In the genomic region with DNA sequence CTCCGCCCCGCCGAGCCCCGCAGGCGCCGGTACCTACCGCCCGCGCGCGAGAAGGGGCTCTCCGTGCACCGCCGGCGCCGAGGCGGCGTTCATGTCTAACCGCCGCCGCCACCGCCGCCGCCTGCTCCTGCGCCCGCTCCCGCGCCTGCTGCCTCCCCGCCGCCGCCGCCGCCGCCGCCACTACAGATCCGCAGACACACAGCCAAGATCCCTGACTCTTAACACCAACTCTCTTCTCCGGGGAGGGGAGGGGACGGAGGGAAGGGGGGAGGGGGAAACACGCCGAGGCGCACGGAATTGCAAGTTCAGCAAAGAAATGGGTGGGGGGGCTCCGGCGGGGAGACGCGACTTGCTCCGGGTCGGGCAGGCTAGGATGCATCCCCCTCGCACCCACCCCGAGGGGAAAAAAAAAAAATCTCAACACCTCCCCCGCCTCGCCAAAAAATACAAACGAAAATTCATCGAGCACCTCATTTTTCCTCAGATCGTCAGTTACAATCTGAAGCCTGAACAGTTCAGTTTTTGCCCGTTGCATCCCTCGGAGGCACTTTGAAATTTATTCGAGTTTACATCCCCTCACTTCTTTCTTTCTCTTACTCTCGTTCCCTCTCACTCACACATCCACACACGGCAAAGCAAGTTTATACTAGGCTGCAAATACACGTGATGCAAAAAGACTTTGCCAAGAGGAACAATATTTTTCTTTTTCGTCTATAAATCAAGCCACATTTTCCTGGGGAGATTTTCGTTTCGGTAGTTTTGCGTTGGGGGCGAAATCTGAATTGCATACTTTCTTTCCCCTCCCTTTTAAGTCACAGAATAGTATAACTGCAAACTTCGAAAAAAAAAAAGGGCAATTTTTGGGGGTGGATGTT, we compare ENCODE assay signal across 8 cellular contexts. TPM values are rescaled to one million over a fixed set of nuclear protein-coding genes. Genes with fewer than 3 reads are reported as not detected.
A peak's percentile ranks its signal among the peaks of the same experiment; 100 is the strongest.
DNase-seq lines count a peak whose midpoint lies in the region; ATAC-seq and TF ChIP-seq lines count a peak whose summit lies in the region.

Gene TCF4, minus strand, starts transcription at position 192 of the 875 bp plus-strand sequence. CDS start 1,076 bp downstream, outside the sequence.

- DNase-seq in DMS53 (lab: John Stamatoyannopoulos, UW) (peak; percentile 87), HuH-7 (ENCODE audit: low spot score) (peak; percentile 47), Peyer's patch (peak; percentile 36 to 62 (median 55)), hepatocyte (ENCODE audit: low spot score) (peak; percentile 71), posterior cingulate gyrus (peak; percentile 30 to 94 (median 50))

- H3K4me1 Mint-ChIP-seq in brain: peaks cover 26% of the 10 kb centered on the region

- peaks cover 24% of the 10 kb centered on the region for H3K27me3 Mint-ChIP-seq in brain

- peak within 1 kb of the TSS; percentile 91 to 95 (median 94) for H3K4me3 Mint-ChIP-seq in brain

- H3K9me2 ChIP-seq in hepatocyte (replicated peaks; ENCODE audit: insufficient read depth): no peaks in the 10 kb centered on the region

- peaks cover 0 to 5% (median 0%) of the 10 kb centered on the region in 5 experiments for H3K9me3 Mint-ChIP-seq in brain

- no peaks in the 10 kb centered on the region for H3K4me1 ChIP-seq in Peyer's patch
- H3K4me1 ChIP-seq in hepatocyte (ENCODE audit: insufficient read depth): peaks cover 6% of the 10 kb centered on the region

- H3K27me3 ChIP-seq in Peyer's patch (no peaks in the 10 kb centered on the region), hepatocyte (no peaks in the 10 kb centered on the region)

- no peak for TF ChIP-seq POLR2A in Peyer's patch (IDR thresholded peaks at IDR 0.05)

- H3K79me2 ChIP-seq in hepatocyte: peaks cover 48% of the 10 kb centered on the region

- H3K36me3 ChIP-seq in Peyer's patch (no peaks in the 10 kb centered on the region), hepatocyte (replicated peaks; ENCODE audit: insufficient read depth, low read depth) (no peaks in the 10 kb centered on the region)

- WGBS in hepatocyte (ENCODE audit: low lambda C conversion rate, missing lambda C conversion rate): 2% methylated on average over 15 of the region's 67 CpGs

- H4K20me1 ChIP-seq in hepatocyte (ENCODE audit: insufficient read depth, poor library complexity, severe bottlenecking): no peaks in the 10 kb centered on the region

- peak within 1 kb of the TSS; percentile 54 to 64 (median 58) for H3K4me3 ChIP-seq in Peyer's patch
- peak within 1 kb of the TSS; percentile 70 for H3K4me3 ChIP-seq in hepatocyte

- no peak for ATAC-seq in HG03442 (IDR thresholded peaks at IDR 0.05; ENCODE audit: unreplicated experiment)
- no peak for ATAC-seq in HG03521 (IDR thresholded peaks at IDR 0.05; ENCODE audit: unreplicated experiment)

- TF ChIP-seq CTCF in Peyer's patch (IDR thresholded peaks at IDR 0.05) (no peak), brain (conservative IDR thresholded peaks at IDR 0.05) (no peak), hepatocyte (IDR thresholded peaks at IDR 0.05; ENCODE audit: poor library complexity) (no peak)

- H3K4me2 ChIP-seq in hepatocyte: peak within 1 kb of the TSS; percentile 81

- intact Hi-C loops in posterior cingulate gyrus (cut with DNase I): loop anchor here (2.0 to 5.0 kb wide), 6 partner anchors 166 to 356 kb away; no protein-coding TSS in a partner anchor

- H3K27ac ChIP-seq in Peyer's patch: peak within 1 kb of the TSS; percentile 73 to 89 (median 85)
- peak within 1 kb of the TSS; percentile 83 for H3K27ac ChIP-seq in hepatocyte

- peaks cover 12% of the 10 kb centered on the region for H3K36me3 Mint-ChIP-seq in brain

- H3K27ac Mint-ChIP-seq in brain: peak within 1 kb of the TSS; percentile 96 to 99 (median 98)

- H3K9me3 ChIP-seq in Peyer's patch: no peaks in the 10 kb centered on the region
- H3K9me3 ChIP-seq in hepatocyte (ENCODE audit: low read depth): no peaks in the 10 kb centered on the region

- H2AFZ ChIP-seq in hepatocyte: peak within 1 kb of the TSS; percentile 73

RNA-seq across cellular contexts. Expression of gene TCF4, which starts in this region (rescaled TPM):
- total RNA-seq in Peyer's patch (100 to 1,000 TPM in 1 of 4 donors, 10 to 100 TPM in 3; 11.9 to 190 (median 33.8) TPM), hepatocyte (57.8 and 65.2 TPM in 2 replicates)
- polyA plus RNA-seq in brain (ENCODE audit: insufficient read depth, low read depth, low replicate concordance) (29.3 TPM), hepatocyte (40.5 and 42.4 TPM in 2 replicates)
